In genomic region chr16:47158991-47159390, GRCh38 we compare ENCODE assay signal across 24 cellular contexts.
"Had no signal": no experiment of that assay in that cellular context is flagged by ENCODE, and none has a peak within 500 bp of the region (broad histone marks: within the 10 kb centered on the region; RNA-seq: fewer than 3 reads in every experiment).

No MANE protein-coding gene starts in this region.

- H3K27ac ChIP-seq: left ventricle myocardium inferior, neural progenitor cell, neutrophil, parathyroid adenoma, psoas muscle, skin epidermis, spleen, tibial nerve, uterus had no signal

- H3K4me2 ChIP-seq: neural progenitor cell had no signal

- H3K27me3 ChIP-seq: neural progenitor cell, neutrophil, spleen, tibial nerve, uterus had no signal

- H3K9me3 Mint-ChIP-seq: mesothelial cell of epicardium; naive B cell; natural killer cell; nephron progenitor cell; neural progenitor cell; stimulated activated effector memory CD8-positive, alpha-beta T cell treated with anti-CD3 and anti-CD28 coated beads, Interleukin-12 subunit alpha, Interleukin-12 subunit beta, amount 100 ng/mL, for 72 hours; stimulated activated naive CD8-positive, alpha-beta T cell treated with anti-CD3 and anti-CD28 coated beads, Interleukin-15, amount 100 ng/mL, for 72 hours; type B pancreatic cell had no signal

- H3K27ac Mint-ChIP-seq: mesothelial cell of epicardium; naive B cell; natural killer cell; nephron progenitor cell; neural progenitor cell; stimulated activated effector memory CD8-positive, alpha-beta T cell treated with anti-CD3 and anti-CD28 coated beads, Interleukin-12 subunit alpha, Interleukin-12 subunit beta, amount 100 ng/mL, for 72 hours; stimulated activated naive CD8-positive, alpha-beta T cell treated with anti-CD3 and anti-CD28 coated beads, Interleukin-15, amount 100 ng/mL, for 72 hours; type B pancreatic cell had no signal

- H3K36me3 Mint-ChIP-seq: natural killer cell had no signal

- H3K9me3 ChIP-seq: left ventricle myocardium inferior, neutrophil, psoas muscle, tibial nerve, uterus had no signal

- H3K36me3 ChIP-seq: neural progenitor cell, uterus had no signal

- H3K27me3 Mint-ChIP-seq: naive B cell; stimulated activated naive CD8-positive, alpha-beta T cell treated with anti-CD3 and anti-CD28 coated beads, Interleukin-15, amount 100 ng/mL, for 72 hours; type B pancreatic cell had no signal

- H3K4me3 Mint-ChIP-seq: mesothelial cell of epicardium; naive B cell; natural killer cell; nephron progenitor cell; neural progenitor cell; stimulated activated effector memory CD8-positive, alpha-beta T cell treated with anti-CD3 and anti-CD28 coated beads, Interleukin-12 subunit alpha, Interleukin-12 subunit beta, amount 100 ng/mL, for 72 hours; stimulated activated naive CD8-positive, alpha-beta T cell treated with anti-CD3 and anti-CD28 coated beads, Interleukin-15, amount 100 ng/mL, for 72 hours; type B pancreatic cell had no signal

- H3K4me1 Mint-ChIP-seq: mesothelial cell of epicardium; naive B cell; natural killer cell; nephron progenitor cell; neural progenitor cell; stimulated activated effector memory CD8-positive, alpha-beta T cell treated with anti-CD3 and anti-CD28 coated beads, Interleukin-12 subunit alpha, Interleukin-12 subunit beta, amount 100 ng/mL, for 72 hours; stimulated activated naive CD8-positive, alpha-beta T cell treated with anti-CD3 and anti-CD28 coated beads, Interleukin-15, amount 100 ng/mL, for 72 hours had no signal

- ATAC-seq: natural killer cell; psoas muscle; sciatic nerve; stimulated activated effector memory CD8-positive, alpha-beta T cell treated with anti-CD3 and anti-CD28 coated beads, Interleukin-12 subunit alpha, Interleukin-12 subunit beta, amount 100 ng/mL, for 72 hours; stimulated activated naive CD8-positive, alpha-beta T cell treated with anti-CD3 and anti-CD28 coated beads, Interleukin-15, amount 100 ng/mL, for 72 hours had no signal

- H3K4me3 ChIP-seq: left ventricle myocardium inferior, lung, neural progenitor cell, psoas muscle, skin epidermis, spleen, tibial nerve, uterus had no signal

- H3K4me1 ChIP-seq: left ventricle myocardium inferior, neural progenitor cell, parathyroid adenoma, psoas muscle, spleen, tibial nerve, uterus had no signal

- DNase-seq: hippocampal formation; left ventricle myocardium inferior; mesendoderm; naive B cell; natural killer cell; nephron progenitor cell; occipital lobe; psoas muscle; spleen; stimulated activated CD4-positive, alpha-beta T cell treated with anti-CD3 and anti-CD28 coated beads, Interleukin-4, amount 100 ng/mL, for 24 hours; stimulated activated naive CD4-positive, alpha-beta T cell treated with Interleukin-2 at 50 U/mL for 16 hours; stimulated activated naive CD8-positive, alpha-beta T cell treated with anti-CD3 and anti-CD28 coated beads, Interleukin-15, amount 100 ng/mL, for 72 hours; substantia nigra; uterus had no signal
